25 cellular contexts compared by ENCODE assay signal in the genomic region with DNA sequence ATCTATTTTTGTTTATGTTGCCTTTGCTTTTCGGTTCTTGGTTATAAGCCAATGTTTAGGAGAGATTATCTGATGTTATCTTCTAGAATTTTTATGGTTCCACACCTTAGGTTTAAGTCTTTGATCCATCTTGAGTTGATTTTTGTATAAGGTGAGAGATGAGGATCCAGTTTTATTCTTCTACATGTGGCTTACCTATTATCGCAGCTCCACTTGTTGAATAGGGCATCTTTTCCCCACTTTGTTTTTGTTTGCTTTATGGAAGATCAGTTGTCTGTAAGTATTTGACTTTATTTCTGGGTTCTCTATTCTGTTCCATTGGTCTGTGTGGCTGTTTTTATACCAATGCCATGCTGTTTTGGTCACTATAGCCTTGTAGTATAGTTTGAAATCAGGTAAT.
"Had no signal": no experiment of that assay in that cellular context is flagged by ENCODE, and none has a peak within 500 bp of the region (broad histone marks: within the 10 kb centered on the region; RNA-seq: fewer than 3 reads in every experiment).

No MANE protein-coding gene starts in this region.

- H3K4me3 ChIP-seq: coronary artery, dorsolateral prefrontal cortex, esophagus muscularis mucosa, gastroesophageal sphincter, heart right ventricle, left lung, lower lobe of right lung, mucosa of descending colon had no signal

- DNase-seq: dermis blood vessel endothelial cell; dorsolateral prefrontal cortex; effector CD4-positive, alpha-beta T cell; effector memory CD4-positive, alpha-beta T cell; foreskin keratinocyte; glutamatergic neuron; head of caudate nucleus; heart right ventricle; hippocampal formation; left cardiac atrium; left lung; left ventricle myocardium superior; lower lobe of right lung; mesenchymal stem cell; mucosa of descending colon; naive B cell had no signal

- H3K36me3 ChIP-seq: esophagus muscularis mucosa, gastroesophageal sphincter, heart right ventricle, left lung, lower lobe of right lung had no signal

- H3K4me3 Mint-ChIP-seq: mesothelial cell of epicardium, naive B cell had no signal

- H3K4me1 ChIP-seq: foreskin keratinocyte, left lung, lower lobe of right lung had no signal

- H3K4me1 Mint-ChIP-seq: naive B cell had no signal

- H3K9me3 ChIP-seq: lower lobe of right lung, mucosa of descending colon had no signal

- FAIRE-seq: colon, endothelial cell of umbilical vein, frontal cortex, islet of Langerhans, keratinocyte had no signal

- H3K27ac ChIP-seq: coronary artery, dorsolateral prefrontal cortex, esophagus muscularis mucosa, foreskin keratinocyte, gastroesophageal sphincter, heart right ventricle, left lung, lower lobe of right lung had no signal

- H3K27me3 ChIP-seq: foreskin keratinocyte, left lung had no signal

- H3K27ac Mint-ChIP-seq: mesothelial cell of epicardium, naive B cell had no signal

- ATAC-seq: foreskin keratinocyte, gastroesophageal sphincter, heart right ventricle, left cardiac atrium, left lung, left ventricle myocardium superior, lower lobe of right lung, mucosa of descending colon had no signal

- H3K36me3 Mint-ChIP-seq: mesothelial cell of epicardium had no signal
